In the genomic region with DNA sequence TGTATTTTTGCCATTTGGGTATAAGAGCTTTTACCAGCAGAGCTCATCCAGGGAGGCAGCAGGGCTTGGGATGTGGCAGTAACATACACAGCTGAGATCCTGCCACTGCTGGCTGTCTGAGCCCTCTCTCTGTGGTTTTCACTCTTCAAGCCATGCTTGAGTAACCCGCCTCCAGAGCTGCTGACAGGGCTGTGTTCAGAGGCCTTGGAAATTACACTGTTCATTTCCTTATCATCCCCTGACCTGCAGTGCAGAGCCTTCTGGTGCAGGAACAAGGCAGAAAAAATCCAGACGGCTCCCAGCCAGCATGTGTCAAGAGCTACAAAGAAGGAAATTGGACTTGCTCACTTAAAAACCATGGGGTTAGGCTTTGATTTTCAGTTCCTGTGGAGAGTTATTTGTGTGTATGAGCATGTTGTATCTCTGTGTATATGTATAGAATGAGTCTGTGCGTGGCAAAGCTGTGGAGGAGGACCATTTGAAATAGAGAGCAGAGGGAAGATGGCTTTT, we compare ENCODE assay signal across 8 cellular contexts. TPM values are rescaled to one million over a fixed set of nuclear protein-coding genes. Genes with fewer than 3 reads are reported as not detected.
A peak's percentile ranks its signal among the peaks of the same experiment; 100 is the strongest.
DNase-seq lines count a peak whose midpoint lies in the region; ATAC-seq, FAIRE-seq and TF ChIP-seq lines count a peak whose summit lies in the region.

No MANE protein-coding gene starts in this region.

- no peaks in the 10 kb centered on the region for H3F3A ChIP-seq in PC-9 (ENCODE audit: insufficient read depth, low read depth)

- peaks cover 5% of the 10 kb centered on the region; the same call in 1 of the 2 replicates for H4K20me1 ChIP-seq in PC-9 (ENCODE audit: insufficient read depth)

- H2AFZ ChIP-seq in PC-9 = no peak overlapping the region

- intact Hi-C loops in PC-9 (cut with micrococcal nuclease; ENCODE audit: unreplicated experiment) (no loop called here), ascending aorta (cut with DNase I) (no loop called here)

- no peak for TF ChIP-seq CTCF in PC-9 (conservative IDR thresholded peaks at IDR 0.05)
- TF ChIP-seq CTCF in ascending aorta (IDR thresholded peaks at IDR 0.05) = no peak

- H3K4me1 ChIP-seq in PC-9 (replicated peaks; ENCODE audit: insufficient read depth) (no peaks in the 10 kb centered on the region), ascending aorta (peaks cover 10 to 14% of the 10 kb centered on the region in 2 donors)

- POLR2A ChIA-PET in PC-9 (lab: Charles Lee; ENCODE audit: unreplicated experiment) = no interaction called here

- peak; percentile 57 for DNase-seq in NCI-H2029 (lab: John Stamatoyannopoulos, UW)
- no peak for DNase-seq in NCI-H2029 treated with DMSO at 0.1 percent for 48 hours (lab: John Stamatoyannopoulos, UW)
- peak; percentile 21 to 53 for DNase-seq in PC-9
- peak; percentile 10 to 75 for DNase-seq in ascending aorta (ENCODE audit: low spot score in 2 of 2)
- peak; percentile 21 for DNase-seq in stimulated activated CD4-positive, alpha-beta T cell treated with anti-CD3 and anti-CD28 coated beads, Interleukin-12 subunit alpha, Interleukin-12 subunit beta, amount 100 ng/mL, for 4 hours
- DNase-seq in NOMO-1 treated with DMSO at 0.1 percent for 48 hours (lab: John Stamatoyannopoulos, UW; ENCODE audit: unreplicated experiment) = no peak

- H3K4me3 ChIP-seq in PC-9 = no peak overlapping the region
- H3K4me3 ChIP-seq in ascending aorta = no peak overlapping the region

- no peaks in the 10 kb centered on the region for H3K9me3 ChIP-seq in PC-9 (ENCODE audit: insufficient read depth, low read depth)
- no peaks in the 10 kb centered on the region for H3K9me3 ChIP-seq in ascending aorta

- peak; percentile 77 for ATAC-seq in HG02759 (IDR thresholded peaks at IDR 0.05; ENCODE audit: unreplicated experiment)

- H3K36me3 ChIP-seq in PC-9 (ENCODE audit: low read depth) (no peaks in the 10 kb centered on the region), ascending aorta (peaks cover 2 to 7% of the 10 kb centered on the region in 2 donors)

- CTCF ChIA-PET in PC-9 (lab: Charles Lee) = no interaction called here

- no peaks in the 10 kb centered on the region for H3K9me2 ChIP-seq in PC-9 (ENCODE audit: insufficient read depth)

- no TSS peak for BruUV-seq in PC-9 (replicated peaks; lab: Mats Ljungman, UMichigan)

- no peak overlapping the region for H3K27ac ChIP-seq in PC-9
- H3K27ac ChIP-seq in ascending aorta = peak overlapping the region in 1 of 2 donors; percentile 18

- no peaks in the 10 kb centered on the region for H3K27me3 ChIP-seq in PC-9 (ENCODE audit: insufficient read depth, low read depth)
- no peaks in the 10 kb centered on the region for H3K27me3 ChIP-seq in ascending aorta

- no peak overlapping the region for H3K4me2 ChIP-seq in PC-9

- FAIRE-seq in islet of Langerhans (lab: Jason Lieb, UNC) = peak; percentile 90

- H3K79me2 ChIP-seq in PC-9 (ENCODE audit: low read depth) = no peaks in the 10 kb centered on the region

RNA-seq across cellular contexts. Expression of gene ZNF609, which starts 47.0 kb away (rescaled TPM):
- total RNA-seq in PC-9 (2021) = 37.8 and 38.6 TPM in 2 replicates
- 16.0 TPM for total RNA-seq in ascending aorta

Comparison
In these comparisons a context has a peak if more than half of its experiments do, and no peak if none do; other contexts are left out.
1. DNase-seq: peak in NCI-H2029 (single experiment), PC-9 (2 of 2), ascending aorta (2 of 2) and stimulated activated CD4-positive, alpha-beta T cell treated with anti-CD3 and anti-CD28 coated beads, Interleukin-12 subunit alpha, Interleukin-12 subunit beta, amount 100 ng/mL, for 4 hours (single experiment); none in NCI-H2029 treated with DMSO at 0.1 percent for 48 hours (single experiment) and NOMO-1 treated with DMSO at 0.1 percent for 48 hours (single experiment).